24 cellular contexts compared by ENCODE assay signal in the genomic region with DNA sequence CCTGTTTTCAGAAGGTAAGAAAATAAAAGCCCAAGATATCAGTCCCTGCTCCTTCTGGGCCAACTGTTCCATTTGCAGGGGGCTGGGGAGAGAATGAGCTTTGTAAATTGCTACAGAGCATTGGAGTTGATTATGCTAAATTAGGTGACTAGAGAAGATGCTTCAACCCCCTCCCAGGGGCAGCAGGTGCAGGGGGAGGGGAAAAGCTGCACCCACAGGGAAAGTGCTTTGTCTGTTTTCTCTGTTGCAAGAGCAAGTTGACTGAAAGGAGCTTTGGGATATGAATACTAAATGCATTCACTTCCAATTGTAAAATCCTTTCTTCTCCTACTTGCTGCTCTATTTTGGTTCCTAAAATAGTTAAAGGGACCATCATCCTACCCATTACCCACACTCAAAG. TPM values are rescaled to one million over a fixed set of nuclear protein-coding genes. Genes with fewer than 3 reads are reported as not detected.
"Had no signal": no experiment of that assay in that cellular context is flagged by ENCODE, and none has a peak within 500 bp of the region (broad histone marks: within the 10 kb centered on the region; RNA-seq: fewer than 3 reads in every experiment).

No MANE protein-coding gene starts in this region.

- H2AFZ ChIP-seq: parathyroid adenoma had no signal

- H3K36me3 Mint-ChIP-seq: activated naive CD8-positive, alpha-beta T cell treated with anti-CD3 and anti-CD28 coated beads, Interleukin-2, amount 10 ng/mL, durations not matched to agents 7 days and 5 days; immature natural killer cell; naive thymus-derived CD8-positive, alpha-beta T cell; stimulated activated naive B cell treated with anti-CD40 and anti-IgM and Interleukin-4, amounts not matched to agents 10 μg/mL and 1 μg/mL and 100 μg/mL, for 72 hours had no signal

- H3K79me2 ChIP-seq: parathyroid adenoma had no signal

- DNase-seq: activated CD4-positive, alpha-beta T cell treated with anti-CD3 and anti-CD28 coated beads, Interleukin-2, amount 10 ng/mL, durations not matched to agents 24 days and 14 days; activated CD4-positive, CD25-positive, alpha-beta regulatory T cell; activated CD8-positive, alpha-beta T cell treated with anti-CD3 and anti-CD28 coated beads for 36 hours; activated naive CD4-positive, alpha-beta T cell treated with Interleukin-2 at 50 U/mL for 16 hours; activated naive CD8-positive, alpha-beta T cell treated with anti-CD3 and anti-CD28 coated beads, Interleukin-2, amount 10 ng/mL, durations not matched to agents 7 days and 5 days; activated T-cell treated with anti-CD3 and anti-CD28 coated beads, Interleukin-2, amount 50 U/mL, for 24 hours; amygdala; body of pancreas; central memory CD4-positive, alpha-beta T cell; gastrocnemius medialis; heart left ventricle; immature natural killer cell; mesendoderm; naive thymus-derived CD8-positive, alpha-beta T cell; stimulated activated naive B cell treated with anti-CD40 and anti-IgM and Interleukin-4, amounts not matched to agents 10 μg/mL and 1 μg/mL and 100 μg/mL, for 72 hours; T1000; tibial artery had no signal

- H3K4me3 ChIP-seq: body of pancreas, coronary artery, gastrocnemius medialis, heart left ventricle, tibial artery had no signal

- H3K9me3 Mint-ChIP-seq: activated CD4-positive, alpha-beta T cell treated with anti-CD3 and anti-CD28 coated beads, Interleukin-2, amount 10 ng/mL, durations not matched to agents 24 days and 14 days; activated CD8-positive, alpha-beta T cell treated with anti-CD3 and anti-CD28 coated beads for 36 hours; activated naive CD8-positive, alpha-beta T cell treated with anti-CD3 and anti-CD28 coated beads, Interleukin-2, amount 10 ng/mL, durations not matched to agents 7 days and 5 days; activated T-cell treated with anti-CD3 and anti-CD28 coated beads, Interleukin-2, amount 50 U/mL, for 24 hours; activated T-helper 2 cell treated with anti-CD3 and anti-CD28 coated beads, Interferon-gamma antibody, Interleukin-2, Interleukin-4, amounts not matched to agents 10 μg/mL and 5 μg/mL and 100 μg/mL, durations not matched to agents 14 hours and 24 hours and 36 hours; immature natural killer cell; naive thymus-derived CD8-positive, alpha-beta T cell; stimulated activated naive B cell treated with anti-CD40 and anti-IgM and Interleukin-4, amounts not matched to agents 10 μg/mL and 1 μg/mL and 100 μg/mL, for 72 hours had no signal

- H3K27me3 ChIP-seq: body of pancreas, gastrocnemius medialis had no signal

- H3K9me3 ChIP-seq: body of pancreas, gastrocnemius medialis, heart left ventricle, neutrophil, tibial artery had no signal

- ATAC-seq: activated CD8-positive, alpha-beta T cell treated with anti-CD3 and anti-CD28 coated beads for 36 hours; body of pancreas; esophagus mucosa; gastrocnemius medialis; heart left ventricle; naive thymus-derived CD8-positive, alpha-beta T cell; stimulated activated naive B cell treated with anti-CD40 and anti-IgM and Interleukin-4, amounts not matched to agents 10 μg/mL and 1 μg/mL and 100 μg/mL, for 72 hours had no signal

- H3K27ac ChIP-seq: body of pancreas, coronary artery, gastrocnemius medialis, heart left ventricle, neutrophil, parathyroid adenoma, tibial artery had no signal

- H3K9ac ChIP-seq: parathyroid adenoma had no signal

- H3K27ac Mint-ChIP-seq: activated CD8-positive, alpha-beta T cell treated with anti-CD3 and anti-CD28 coated beads for 36 hours; activated naive CD8-positive, alpha-beta T cell treated with anti-CD3 and anti-CD28 coated beads, Interleukin-2, amount 10 ng/mL, durations not matched to agents 7 days and 5 days; activated T-cell treated with anti-CD3 and anti-CD28 coated beads, Interleukin-2, amount 50 U/mL, for 24 hours; activated T-helper 2 cell treated with anti-CD3 and anti-CD28 coated beads, Interferon-gamma antibody, Interleukin-2, Interleukin-4, amounts not matched to agents 10 μg/mL and 5 μg/mL and 100 μg/mL, durations not matched to agents 14 hours and 24 hours and 36 hours; stimulated activated naive B cell treated with anti-CD40 and anti-IgM and Interleukin-4, amounts not matched to agents 10 μg/mL and 1 μg/mL and 100 μg/mL, for 72 hours had no signal

- H3K4me1 ChIP-seq: parathyroid adenoma had no signal

- H3K36me3 ChIP-seq: gastrocnemius medialis, heart left ventricle, neutrophil, tibial artery had no signal

- H3K4me3 Mint-ChIP-seq: activated CD4-positive, alpha-beta T cell treated with anti-CD3 and anti-CD28 coated beads, Interleukin-2, amount 10 ng/mL, durations not matched to agents 24 days and 14 days; activated T-cell treated with anti-CD3 and anti-CD28 coated beads, Interleukin-2, amount 50 U/mL, for 24 hours; stimulated activated naive B cell treated with anti-CD40 and anti-IgM and Interleukin-4, amounts not matched to agents 10 μg/mL and 1 μg/mL and 100 μg/mL, for 72 hours had no signal

RNA-seq across cellular contexts. Expression of gene KCNJ10, which starts 21.6 kb away (rescaled TPM):
- total RNA-seq: activated CD4-positive, alpha-beta T cell treated with anti-CD3 and anti-CD28 coated beads, Interleukin-2, amount 10 ng/mL, durations not matched to agents 24 days and 14 days; activated naive CD8-positive, alpha-beta T cell treated with anti-CD3 and anti-CD28 coated beads, Interleukin-2, amount 10 ng/mL, durations not matched to agents 7 days and 5 days; activated T-helper 2 cell treated with anti-CD3 and anti-CD28 coated beads, Interferon-gamma antibody, Interleukin-2, Interleukin-4, amounts not matched to agents 10 μg/mL and 5 μg/mL and 100 μg/mL, durations not matched to agents 14 hours and 24 hours and 36 hours; body of pancreas; esophagus mucosa; gastrocnemius medialis; mucosa of gallbladder; naive thymus-derived CD8-positive, alpha-beta T cell had no signal
- polyA plus RNA-seq: immature natural killer cell had no signal

RNA-seq across cellular contexts. Expression of gene KCNJ9, which starts 33.0 kb away (rescaled TPM):
- total RNA-seq: activated CD4-positive, alpha-beta T cell treated with anti-CD3 and anti-CD28 coated beads, Interleukin-2, amount 10 ng/mL, durations not matched to agents 24 days and 14 days; activated CD8-positive, alpha-beta T cell treated with anti-CD3 and anti-CD28 coated beads for 36 hours; activated naive CD8-positive, alpha-beta T cell treated with anti-CD3 and anti-CD28 coated beads, Interleukin-2, amount 10 ng/mL, durations not matched to agents 7 days and 5 days; activated T-helper 2 cell treated with anti-CD3 and anti-CD28 coated beads, Interferon-gamma antibody, Interleukin-2, Interleukin-4, amounts not matched to agents 10 μg/mL and 5 μg/mL and 100 μg/mL, durations not matched to agents 14 hours and 24 hours and 36 hours; body of pancreas; esophagus mucosa; gastrocnemius medialis; liver; mucosa of gallbladder; naive thymus-derived CD8-positive, alpha-beta T cell had no signal
- polyA plus RNA-seq: immature natural killer cell, liver had no signal
